Comparison of ENCODE assay signal across 1 cellular context in the genomic region with DNA sequence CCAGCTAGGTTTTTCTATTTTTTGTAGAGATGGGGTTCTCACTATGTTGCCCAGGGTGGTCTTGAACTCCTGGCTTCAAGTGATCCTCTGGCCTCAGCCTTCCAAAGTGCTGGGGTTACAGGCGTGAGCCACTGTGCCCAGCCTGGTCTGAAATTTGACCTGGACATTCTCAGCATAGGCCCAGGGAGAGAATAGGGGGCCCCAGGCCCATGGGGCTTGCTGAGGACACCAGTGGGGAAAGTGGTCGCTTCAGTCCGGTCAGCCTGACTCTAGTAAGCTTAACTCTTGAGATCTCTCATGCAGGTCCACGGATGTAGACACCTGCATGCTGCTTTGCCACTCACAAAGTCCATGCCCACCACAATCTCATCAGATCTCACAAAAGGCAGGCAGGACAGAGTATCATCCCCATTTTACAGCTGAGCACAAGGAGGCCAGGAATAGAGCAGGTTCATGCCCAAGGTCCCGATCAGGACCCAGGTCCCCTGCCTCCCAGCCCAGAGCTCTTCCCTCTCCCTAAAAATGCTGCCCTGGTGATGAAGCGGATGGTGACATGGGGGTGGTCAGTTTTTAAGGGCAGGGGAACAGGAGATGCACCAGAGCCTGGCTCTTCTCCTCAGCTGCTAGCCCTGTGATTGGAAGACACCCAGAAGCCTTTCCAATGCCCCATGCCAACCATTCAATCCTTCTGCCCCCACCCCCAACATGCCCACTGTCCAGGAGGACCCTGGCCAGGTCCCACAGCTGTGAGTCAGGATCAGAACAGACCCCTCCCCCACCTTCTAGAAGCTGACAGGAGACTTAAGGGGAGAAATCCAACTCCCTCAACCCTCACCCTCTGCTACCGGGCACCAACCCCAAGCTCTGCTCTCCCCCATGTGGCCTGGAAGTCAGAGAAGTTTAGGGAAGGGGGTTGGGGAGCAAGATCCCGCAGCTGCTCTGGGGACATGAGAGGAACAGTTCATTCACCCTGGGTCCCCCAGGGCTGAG.
TF ChIP-seq lines count a peak whose summit lies in the region.

No MANE protein-coding gene starts in this region.

TF ChIP-seq in SK-N-SH treated with all-trans-retinoic acid at 6 μM for 48 hours, 23 proteins besides CTCF, POLR2A, EP300 and RAD21 (continued from another document):
- TF ChIP-seq, protein P1, sequence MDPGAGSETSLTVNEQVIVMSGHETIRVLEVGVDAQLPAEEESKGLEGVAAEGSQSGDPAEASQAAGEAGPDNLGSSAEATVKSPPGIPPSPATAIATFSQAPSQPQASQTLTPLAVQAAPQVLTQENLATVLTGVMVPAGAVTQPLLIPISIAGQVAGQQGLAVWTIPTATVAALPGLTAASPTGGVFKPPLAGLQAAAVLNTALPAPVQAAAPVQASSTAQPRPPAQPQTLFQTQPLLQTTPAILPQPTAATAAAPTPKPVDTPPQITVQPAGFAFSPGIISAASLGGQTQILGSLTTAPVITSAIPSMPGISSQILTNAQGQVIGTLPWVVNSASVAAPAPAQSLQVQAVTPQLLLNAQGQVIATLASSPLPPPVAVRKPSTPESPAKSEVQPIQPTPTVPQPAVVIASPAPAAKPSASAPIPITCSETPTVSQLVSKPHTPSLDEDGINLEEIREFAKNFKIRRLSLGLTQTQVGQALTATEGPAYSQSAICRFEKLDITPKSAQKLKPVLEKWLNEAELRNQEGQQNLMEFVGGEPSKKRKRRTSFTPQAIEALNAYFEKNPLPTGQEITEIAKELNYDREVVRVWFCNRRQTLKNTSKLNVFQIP (CRISPR knock-in tag; IDR thresholded peaks at IDR 0.05; ENCODE audit: borderline replicate concordance, low read depth), result no peak
- TF ChIP-seq, protein P2, sequence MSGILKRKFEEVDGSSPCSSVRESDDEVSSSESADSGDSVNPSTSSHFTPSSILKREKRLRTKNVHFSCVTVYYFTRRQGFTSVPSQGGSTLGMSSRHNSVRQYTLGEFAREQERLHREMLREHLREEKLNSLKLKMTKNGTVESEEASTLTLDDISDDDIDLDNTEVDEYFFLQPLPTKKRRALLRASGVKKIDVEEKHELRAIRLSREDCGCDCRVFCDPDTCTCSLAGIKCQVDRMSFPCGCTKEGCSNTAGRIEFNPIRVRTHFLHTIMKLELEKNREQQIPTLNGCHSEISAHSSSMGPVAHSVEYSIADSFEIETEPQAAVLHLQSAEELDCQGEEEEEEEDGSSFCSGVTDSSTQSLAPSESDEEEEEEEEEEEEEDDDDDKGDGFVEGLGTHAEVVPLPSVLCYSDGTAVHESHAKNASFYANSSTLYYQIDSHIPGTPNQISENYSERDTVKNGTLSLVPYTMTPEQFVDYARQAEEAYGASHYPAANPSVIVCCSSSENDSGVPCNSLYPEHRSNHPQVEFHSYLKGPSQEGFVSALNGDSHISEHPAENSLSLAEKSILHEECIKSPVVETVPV (CRISPR knock-in tag; IDR thresholded peaks at IDR 0.05), result no peak
- TF ChIP-seq BACH2 (CRISPR knock-in tag; IDR thresholded peaks at IDR 0.05; ENCODE audit: borderline replicate concordance), result no peak
- no peak for TF ChIP-seq ZNF8 (CRISPR knock-in tag; IDR thresholded peaks at IDR 0.05)
- TF ChIP-seq ZNF70 (CRISPR knock-in tag; IDR thresholded peaks at IDR 0.05), result no peak
- no peak for TF ChIP-seq ZC3H10 (CRISPR knock-in tag; IDR thresholded peaks at IDR 0.05)
- TF ChIP-seq ZFP3 (CRISPR knock-in tag; IDR thresholded peaks at IDR 0.05), result no peak
- no peak for TF ChIP-seq ARNTL (CRISPR knock-in tag; IDR thresholded peaks at IDR 0.05; ENCODE audit: borderline replicate concordance, low read depth)
TF ChIP-seq in SK-N-SH treated with all-trans-retinoic acid at 6 μM for 48 hours: peak in this region for 0.
